ENCODE assay signal across 15 cellular contexts in genomic region chr4:786074-786741, GRCh38. TPM values are rescaled to one million over a fixed set of nuclear protein-coding genes. Genes with fewer than 3 reads are reported as not detected.
DNase-seq lines count a peak whose midpoint lies in the region; ATAC-seq and TF ChIP-seq lines count a peak whose summit lies in the region.
"Had no signal": no experiment of that assay in that cellular context is flagged by ENCODE, and none has a peak within 500 bp of the region (broad histone marks: within the 10 kb centered on the region; RNA-seq: fewer than 3 reads in every experiment).

No MANE protein-coding gene starts in this region.

- H3K27me3 ChIP-seq in parathyroid adenoma (ENCODE audit: control insufficient read depth, insufficient read depth, low read length): peaks cover 3% of the 10 kb centered on the region

- no peak overlapping the region for H3K4me3 ChIP-seq in parathyroid adenoma (ENCODE audit: low read depth, low read length)
- peak overlapping the region; percentile 39 for H3K4me3 ChIP-seq in urinary bladder (ENCODE audit: low read depth, low read length)

- H3K9me3 ChIP-seq in parathyroid adenoma (ENCODE audit: control insufficient read depth, low read length): no peaks in the 10 kb centered on the region

- no peak overlapping the region for H3K27ac ChIP-seq in parathyroid adenoma
- H3K27ac ChIP-seq in urinary bladder (ENCODE audit: low read depth): no peak overlapping the region

- no peak for ATAC-seq in left ventricle myocardium superior
- ATAC-seq in GM21423 (IDR thresholded peaks at IDR 0.05; ENCODE audit: unreplicated experiment): no peak
- ATAC-seq: activated naive CD4-positive, alpha-beta T cell treated with anti-CD3 and anti-CD28 coated beads, Interleukin-2, amount 50 U/mL, for 72 hours; left lobe of liver; Panc1 had no signal

- no peak overlapping the region for H3K9ac ChIP-seq in parathyroid adenoma

- no peak for TF ChIP-seq CTCF in parathyroid adenoma (IDR thresholded peaks at IDR 0.05)

- H2AFZ ChIP-seq in parathyroid adenoma: no peak overlapping the region

- intact Hi-C loops in left ventricle myocardium superior (cut with micrococcal nuclease): no loop called here

- peaks cover 3% of the 10 kb centered on the region for H3K79me2 ChIP-seq in parathyroid adenoma

- H3K4me2 ChIP-seq in parathyroid adenoma (ENCODE audit: low read length): peak overlapping the region; percentile 14

- H3K36me3 ChIP-seq in parathyroid adenoma (ENCODE audit: control insufficient read depth, insufficient read depth, low read length): no peaks in the 10 kb centered on the region
- no peaks in the 10 kb centered on the region for H3K36me3 ChIP-seq in urinary bladder (ENCODE audit: insufficient read depth)

- peaks cover 3% of the 10 kb centered on the region for H3K4me1 ChIP-seq in parathyroid adenoma
- no peaks in the 10 kb centered on the region for H3K4me1 ChIP-seq in urinary bladder (ENCODE audit: insufficient read depth)

- DNase-seq in activated effector memory CD4-positive, alpha-beta T cell treated with anti-CD3 and anti-CD28 coated beads, Interleukin-2, amount 50 U/mL, for 16 hours: peak; percentile 61
- no peak for DNase-seq in activated effector memory CD4-positive, alpha-beta T cell treated with Interleukin-2 at 50 U/mL for 16 hours
- peak; percentile 32 for DNase-seq in left ventricle myocardium superior
- no peak for DNase-seq in putamen (ENCODE audit: low spot score)
- no peak for DNase-seq in NCI-H2107 treated with DMSO at 0.1 percent for 48 hours (lab: John Stamatoyannopoulos, UW; ENCODE audit: unreplicated experiment)
- DNase-seq: foreskin melanocyte, MV-4-11, NCI-H446 treated with DMSO at 0.1 percent for 48 hours, T-helper 9 cell had no signal

- 3% methylated on average over 71 of the region's 72 CpGs for WGBS in urinary bladder

RNA-seq across cellular contexts. Expression of gene CPLX1, which starts 39.7 kb away (rescaled TPM):
- total RNA-seq in left ventricle myocardium superior (4.4 TPM), urinary bladder (0.48 TPM)
- polyA plus RNA-seq in urinary bladder: 3.6 TPM

Comparison
In these comparisons a context has a peak if more than half of its experiments do, and no peak if none do; other contexts are left out.
1. DNase-seq: peak in activated effector memory CD4-positive, alpha-beta T cell treated with anti-CD3 and anti-CD28 coated beads, Interleukin-2, amount 50 U/mL, for 16 hours (single experiment) and left ventricle myocardium superior (single experiment); none in activated effector memory CD4-positive, alpha-beta T cell treated with Interleukin-2 at 50 U/mL for 16 hours (single experiment), putamen (single experiment) and NCI-H2107 treated with DMSO at 0.1 percent for 48 hours (single experiment).